In the genomic region with DNA sequence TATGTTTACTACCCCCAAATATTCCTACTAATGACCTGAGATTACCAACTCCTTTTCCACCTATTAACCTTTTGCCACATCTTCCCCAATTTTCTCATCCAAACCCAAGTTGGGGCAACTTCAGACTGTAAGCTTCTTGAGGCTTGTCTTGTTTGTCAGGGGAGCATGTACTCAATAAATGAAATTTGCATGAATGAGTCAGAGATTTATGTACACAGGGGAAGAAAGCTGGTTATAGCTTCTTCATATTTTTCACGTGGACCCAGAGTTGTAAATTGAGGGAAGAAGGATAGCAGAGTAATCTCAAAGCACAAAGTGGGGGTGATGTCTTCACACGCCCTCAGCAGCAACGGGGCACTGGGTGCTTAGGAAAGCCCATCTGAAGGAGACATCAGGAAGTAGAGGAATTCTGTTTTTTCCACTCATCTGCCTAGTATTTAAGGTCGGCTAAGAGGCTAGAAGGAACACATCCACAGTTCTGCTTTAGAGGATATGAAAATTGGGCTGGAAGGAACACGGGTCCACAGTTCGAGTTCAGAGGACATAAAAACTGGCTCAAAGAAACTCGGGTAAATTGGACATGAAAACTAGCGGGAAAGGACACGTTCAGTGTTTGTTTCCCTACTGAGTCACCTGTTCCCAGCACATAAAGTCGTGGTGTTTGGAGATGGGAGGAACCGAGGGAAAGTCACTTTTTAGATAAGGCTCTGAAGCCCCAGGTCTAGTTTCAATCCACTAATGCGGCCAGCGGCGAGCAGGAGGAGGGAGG, we compare ENCODE assay signal across 8 cellular contexts. TPM values are rescaled to one million over a fixed set of nuclear protein-coding genes. Genes with fewer than 3 reads are reported as not detected.
DNase-seq lines count a peak whose midpoint lies in the region; ATAC-seq and TF ChIP-seq lines count a peak whose summit lies in the region.

No MANE protein-coding gene starts in this region.

- peaks cover 27% of the 10 kb centered on the region for H3K4me1 Mint-ChIP-seq in HFFc6 (ENCODE audit: low read depth)

- H3K9me3 Mint-ChIP-seq in HFFc6: no peaks in the 10 kb centered on the region

- H3K27ac Mint-ChIP-seq in HFFc6: peak overlapping the region; percentile 67

- in situ Hi-C loops in astrocyte of the spinal cord (cut with HindIII; ENCODE audit: low sequenced_read_pairs): no loop called here

- H3K27me3 ChIP-seq in BLaER1: peaks cover 21% of the 10 kb centered on the region

- H3K36me3 ChIP-seq in BLaER1 (no peaks in the 10 kb centered on the region), mesodermal cell (ENCODE audit: control insufficient read depth, insufficient read depth, low read length) (no peaks in the 10 kb centered on the region)

- no peak overlapping the region for H3K9ac ChIP-seq in BLaER1

- CTCF ChIA-PET in HEK293T (lab: Yijun Ruan, JAX): interaction anchor here (0.6 to 1.0 kb wide), 3 partner anchors 13 to 1859 kb away, joined by 3 read pairs; no protein-coding TSS in a partner anchor

- peak overlapping the region; percentile 80 for H3K4me3 Mint-ChIP-seq in HFFc6

- peak overlapping the region; percentile 85 for H3K4me2 ChIP-seq in BLaER1

- no peak for TF ChIP-seq CTCF in HFFc6 (IDR thresholded peaks at IDR 0.05)
- TF ChIP-seq CTCF in astrocyte of the spinal cord (IDR thresholded peaks at IDR 0.05; ENCODE audit: low read depth, low read length): no peak

- no peaks in the 10 kb centered on the region for H3K36me3 Mint-ChIP-seq in HFFc6 (ENCODE audit: low read depth)

- H3K9me3 ChIP-seq in BLaER1 (no peaks in the 10 kb centered on the region), mesodermal cell (ENCODE audit: control insufficient read depth, low read length) (no peaks in the 10 kb centered on the region)

- DNase-seq in HFFc6 (no peak), astrocyte of the spinal cord (ENCODE audit: low read depth, low spot score) (no peak), 8988T (no peak), HEK293T (ENCODE audit: extremely low spot score) (no peak)

- no peaks in the 10 kb centered on the region; the same call in 1 of the 2 replicates for H3K27me3 Mint-ChIP-seq in HFFc6 (ENCODE audit: insufficient read depth)

- H3K4me3 ChIP-seq in BLaER1: peak overlapping the region; percentile 67
- H3K4me3 ChIP-seq in astrocyte of the spinal cord (ENCODE audit: low read depth, low read length): peak overlapping the region; percentile 54
- H3K4me3 ChIP-seq in mesodermal cell (ENCODE audit: extremely low read depth, insufficient read depth, low read length, poor library complexity, severe bottlenecking): peak overlapping the region; percentile 11

- H3K27ac ChIP-seq in BLaER1: no peak overlapping the region
- H3K27ac ChIP-seq in mesodermal cell (ENCODE audit: low read depth, low read length, severe bottlenecking): no peak overlapping the region

- no peak for ATAC-seq in HG03432 (IDR thresholded peaks at IDR 0.05; ENCODE audit: unreplicated experiment)
- ATAC-seq in GM21529 (IDR thresholded peaks at IDR 0.05; ENCODE audit: unreplicated experiment): no peak

- POLR2A ChIA-PET in HEK293T (lab: Yijun Ruan, JAX): no interaction called here

- 35 to 42% methylated on average over 3 to 7 of the region's 14 CpGs for WGBS in mesodermal cell (ENCODE audit: insufficient coverage in 2 of 2), 2 experiments

- peaks cover 32% of the 10 kb centered on the region for H4K20me1 ChIP-seq in BLaER1

- H3K4me1 ChIP-seq in BLaER1 (peaks cover 8% of the 10 kb centered on the region; the same call in 1 of the 2 replicates), mesodermal cell (ENCODE audit: control insufficient read depth, insufficient read depth, low read length, poor library complexity, severe bottlenecking) (peaks cover 3% of the 10 kb centered on the region)

TF ChIP-seq in HEK293T, 16 proteins besides CTCF, POLR2A, EP300 and RAD21:
- no peak for TF ChIP-seq CTBP1 (IDR thresholded peaks at IDR 0.05; ENCODE audit: borderline replicate concordance)
- no peak for TF ChIP-seq BHLHE40 (IDR thresholded peaks at IDR 0.05; ENCODE audit: borderline replicate concordance)
- no peak for TF ChIP-seq SP1 (IDR thresholded peaks at IDR 0.05)

RNA-seq across cellular contexts. Expression of a gene that starts 0.7 kb away (rescaled TPM):
- 1 to 10 TPM; 5.1 to 9.1 (median 7.1) TPM for total RNA-seq in HFFc6 (2021; fragmentation: NEBNext Ultra II Directional; extraction: Animal tissue kit (Norgen Biotek cat#: 25700))
- 6.7 TPM for polyA plus RNA-seq in mesodermal cell (2013, experiment 1 of 2)
- polyA plus RNA-seq in mesodermal cell (2013, experiment 2 of 2): 3.8 TPM

RNA-seq across cellular contexts. Expression of a gene that starts 52.9 kb away (rescaled TPM):
- 1 to 10 TPM; 5.1 to 7.0 (median 5.6) TPM for total RNA-seq in HFFc6 (2021; fragmentation: NEBNext Ultra II Directional; extraction: Animal tissue kit (Norgen Biotek cat#: 25700))
- polyA plus RNA-seq in mesodermal cell (2013, experiment 1 of 2): 10.6 TPM
- polyA plus RNA-seq in mesodermal cell (2013, experiment 2 of 2): 8.5 TPM

Comparison
In these comparisons a context has a peak if more than half of its experiments do, and no peak if none do; other contexts are left out.
1. H3K4me3 ChIP-seq: peak in every context shown above with its lines; median percentile 67 in BLaER1; 54 in astrocyte of the spinal cord; 11 in mesodermal cell.